1 cellular context compared by ENCODE assay signal in genomic region chr16:67226295-67226803, GRCh38.
TF ChIP-seq lines count a peak whose summit lies in the region.

No MANE protein-coding gene starts in this region.

TF ChIP-seq in endothelial cell of umbilical vein, 7 proteins besides CTCF, POLR2A, EP300 and RAD21:
- TF ChIP-seq FOS (IDR thresholded peaks at IDR 0.05; ENCODE audit: borderline replicate concordance, insufficient read depth, low read length), result no peak
- TF ChIP-seq EZH2 (IDR thresholded peaks at IDR 0.05; ENCODE audit: borderline replicate concordance, low read depth, low read length, severe bottlenecking), result no peak
- no peak for TF ChIP-seq GATA2 (IDR thresholded peaks at IDR 0.05; ENCODE audit: insufficient read depth, insufficient read length, low read depth, low read length)
